In the genomic region with DNA sequence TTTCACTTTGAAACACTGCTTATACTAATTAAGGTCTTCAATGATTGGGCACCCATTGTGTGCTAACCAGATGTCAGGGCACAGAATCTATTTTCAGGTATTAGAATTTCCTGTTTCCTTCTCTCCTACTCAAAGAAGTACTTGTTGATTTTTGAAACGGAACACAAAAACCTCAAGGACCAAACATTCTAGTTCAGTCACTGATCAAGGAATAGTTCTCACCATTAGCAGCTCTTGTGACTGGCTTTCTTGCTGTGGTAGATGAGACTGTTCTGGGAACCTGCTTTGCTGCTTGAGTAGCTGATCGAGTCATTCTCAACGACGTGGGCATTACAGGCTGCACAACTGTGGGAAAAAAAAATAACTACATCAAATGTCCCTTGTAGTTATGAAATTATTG, we compare ENCODE assay signal across 13 cellular contexts. TPM values are rescaled to one million over a fixed set of nuclear protein-coding genes. Genes with fewer than 3 reads are reported as not detected.
DNase-seq lines count a peak whose midpoint lies in the region; ATAC-seq and TF ChIP-seq lines count a peak whose summit lies in the region.
"Had no signal": no experiment of that assay in that cellular context is flagged by ENCODE, and none has a peak within 500 bp of the region (broad histone marks: within the 10 kb centered on the region; RNA-seq: fewer than 3 reads in every experiment).

No MANE protein-coding gene starts in this region.

- H3K27ac ChIP-seq in CD8-positive, alpha-beta memory T cell (ENCODE audit: low read depth, low read length), result no peak overlapping the region
- H3K27ac ChIP-seq: ovary had no signal

- POLR2A ChIA-PET in CD8-positive, alpha-beta memory T cell (lab: Charles Lee), result no interaction called here

- H3K36me3 ChIP-seq in CD8-positive, alpha-beta memory T cell (ENCODE audit: insufficient read depth, low read length), result no peaks in the 10 kb centered on the region
- H3K36me3 ChIP-seq: ovary had no signal

- H3K27me3 Mint-ChIP-seq in CD8-positive, alpha-beta memory T cell, result no peaks in the 10 kb centered on the region
- H3K27me3 Mint-ChIP-seq: activated CD8-positive, alpha-beta T cell treated with anti-CD3 and anti-CD28 coated beads for 36 hours had no signal

- no peaks in the 10 kb centered on the region for H3K27me3 ChIP-seq in CD8-positive, alpha-beta memory T cell (ENCODE audit: insufficient read depth, low read length, poor library complexity, severe bottlenecking)
- H3K27me3 ChIP-seq: ovary had no signal

- H3K36me3 Mint-ChIP-seq in CD8-positive, alpha-beta memory T cell, result no peaks in the 10 kb centered on the region
- H3K36me3 Mint-ChIP-seq: CD8-positive, alpha-beta T cell had no signal

- peak overlapping the region in 6 of 8 donors; percentile 33 to 80 (median 55) for H3K27ac Mint-ChIP-seq in CD8-positive, alpha-beta memory T cell
- H3K27ac Mint-ChIP-seq: activated CD8-positive, alpha-beta T cell treated with anti-CD3 and anti-CD28 coated beads for 36 hours; CD8-positive, alpha-beta T cell had no signal

- no peaks in the 10 kb centered on the region for H3K4me1 ChIP-seq in CD8-positive, alpha-beta memory T cell (ENCODE audit: insufficient read depth, low read length)

- H3K4me3 ChIP-seq in CD8-positive, alpha-beta memory T cell (ENCODE audit: low read length), result no peak overlapping the region
- H3K4me3 ChIP-seq in choroid plexus epithelial cell (ENCODE audit: low read depth, low read length), result no peak overlapping the region
- H3K4me3 ChIP-seq: ovary had no signal

- no peak for TF ChIP-seq CTCF in choroid plexus epithelial cell (conservative IDR thresholded peaks at IDR 0.05; ENCODE audit: low read depth, low read length)

- no peak for DNase-seq in CD8-positive, alpha-beta memory T cell
- DNase-seq in GM19240 (ENCODE audit: insufficient read length, low spot score), result peak; percentile 2
- DNase-seq in choroid plexus epithelial cell (ENCODE audit: low read depth), result peak; percentile 43
- DNase-seq in putamen (ENCODE audit: low spot score), result no peak
- DNase-seq in NCI-H146 treated with DMSO at 0.1 percent for 48 hours (lab: John Stamatoyannopoulos, UW; ENCODE audit: unreplicated experiment), result no peak
- no peak for DNase-seq in AG08396 (ENCODE audit: low spot score)
- DNase-seq: activated CD8-positive, alpha-beta T cell treated with anti-CD3 and anti-CD28 coated beads for 36 hours; caudate nucleus; CD8-positive, alpha-beta T cell; ovary had no signal

- ATAC-seq in HG02981 (IDR thresholded peaks at IDR 0.05; ENCODE audit: unreplicated experiment) (peak; percentile 79), SK-N-SH treated with all-trans-retinoic acid at 6 μM for 48 hours (no peak)
- ATAC-seq: activated CD8-positive, alpha-beta T cell treated with anti-CD3 and anti-CD28 coated beads for 36 hours; CD8-positive, alpha-beta T cell; HCT116 had no signal

- H3K4me1 Mint-ChIP-seq in CD8-positive, alpha-beta memory T cell, result peaks cover 10 to 18% (median 17%) of the 10 kb centered on the region in 3 donors

- H3K9me3 Mint-ChIP-seq in CD8-positive, alpha-beta memory T cell, result no peaks in the 10 kb centered on the region
- H3K9me3 Mint-ChIP-seq: activated CD8-positive, alpha-beta T cell treated with anti-CD3 and anti-CD28 coated beads for 36 hours; CD8-positive, alpha-beta T cell had no signal

- peak overlapping the region in 2 of 7 donors; percentile 26 to 50 for H3K4me3 Mint-ChIP-seq in CD8-positive, alpha-beta memory T cell
- H3K4me3 Mint-ChIP-seq: activated CD8-positive, alpha-beta T cell treated with anti-CD3 and anti-CD28 coated beads for 36 hours; CD8-positive, alpha-beta T cell had no signal

- H3K9me3 ChIP-seq in CD8-positive, alpha-beta memory T cell (ENCODE audit: low read length), result no peaks in the 10 kb centered on the region
- H3K9me3 ChIP-seq: ovary had no signal

- CTCF ChIA-PET in CD8-positive, alpha-beta memory T cell (lab: Charles Lee), result interaction anchor here (1.0 to 1.3 kb wide), 3 partner anchors 10 to 266 kb away, joined by 3 read pairs; no protein-coding TSS in a partner anchor

TF ChIP-seq in SK-N-SH treated with all-trans-retinoic acid at 6 μM for 48 hours, 23 proteins besides CTCF, POLR2A, EP300 and RAD21 (continues in another document):
- TF ChIP-seq, protein P1, sequence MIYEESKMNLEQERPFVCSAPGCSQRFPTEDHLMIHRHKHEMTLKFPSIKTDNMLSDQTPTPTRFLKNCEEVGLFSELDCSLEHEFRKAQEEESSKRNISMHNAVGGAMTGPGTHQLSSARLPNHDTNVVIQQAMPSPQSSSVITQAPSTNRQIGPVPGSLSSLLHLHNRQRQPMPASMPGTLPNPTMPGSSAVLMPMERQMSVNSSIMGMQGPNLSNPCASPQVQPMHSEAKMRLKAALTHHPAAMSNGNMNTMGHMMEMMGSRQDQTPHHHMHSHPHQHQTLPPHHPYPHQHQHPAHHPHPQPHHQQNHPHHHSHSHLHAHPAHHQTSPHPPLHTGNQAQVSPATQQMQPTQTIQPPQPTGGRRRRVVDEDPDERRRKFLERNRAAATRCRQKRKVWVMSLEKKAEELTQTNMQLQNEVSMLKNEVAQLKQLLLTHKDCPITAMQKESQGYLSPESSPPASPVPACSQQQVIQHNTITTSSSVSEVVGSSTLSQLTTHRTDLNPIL (CRISPR knock-in tag; IDR thresholded peaks at IDR 0.05; ENCODE audit: low read depth), result no peak
- TF ChIP-seq TCF4 (CRISPR knock-in tag; IDR thresholded peaks at IDR 0.05; ENCODE audit: borderline replicate concordance), result no peak
- TF ChIP-seq, protein P2, sequence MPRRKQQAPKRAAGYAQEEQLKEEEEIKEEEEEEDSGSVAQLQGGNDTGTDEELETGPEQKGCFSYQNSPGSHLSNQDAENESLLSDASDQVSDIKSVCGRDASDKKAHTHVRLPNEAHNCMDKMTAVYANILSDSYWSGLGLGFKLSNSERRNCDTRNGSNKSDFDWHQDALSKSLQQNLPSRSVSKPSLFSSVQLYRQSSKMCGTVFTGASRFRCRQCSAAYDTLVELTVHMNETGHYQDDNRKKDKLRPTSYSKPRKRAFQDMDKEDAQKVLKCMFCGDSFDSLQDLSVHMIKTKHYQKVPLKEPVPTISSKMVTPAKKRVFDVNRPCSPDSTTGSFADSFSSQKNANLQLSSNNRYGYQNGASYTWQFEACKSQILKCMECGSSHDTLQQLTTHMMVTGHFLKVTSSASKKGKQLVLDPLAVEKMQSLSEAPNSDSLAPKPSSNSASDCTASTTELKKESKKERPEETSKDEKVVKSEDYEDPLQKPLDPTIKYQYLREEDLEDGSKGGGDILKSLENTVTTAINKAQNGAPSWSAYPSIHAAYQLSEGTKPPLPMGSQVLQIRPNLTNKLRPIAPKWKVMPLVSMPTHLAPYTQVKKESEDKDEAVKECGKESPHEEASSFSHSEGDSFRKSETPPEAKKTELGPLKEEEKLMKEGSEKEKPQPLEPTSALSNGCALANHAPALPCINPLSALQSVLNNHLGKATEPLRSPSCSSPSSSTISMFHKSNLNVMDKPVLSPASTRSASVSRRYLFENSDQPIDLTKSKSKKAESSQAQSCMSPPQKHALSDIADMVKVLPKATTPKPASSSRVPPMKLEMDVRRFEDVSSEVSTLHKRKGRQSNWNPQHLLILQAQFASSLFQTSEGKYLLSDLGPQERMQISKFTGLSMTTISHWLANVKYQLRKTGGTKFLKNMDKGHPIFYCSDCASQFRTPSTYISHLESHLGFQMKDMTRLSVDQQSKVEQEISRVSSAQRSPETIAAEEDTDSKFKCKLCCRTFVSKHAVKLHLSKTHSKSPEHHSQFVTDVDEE (CRISPR knock-in tag; IDR thresholded peaks at IDR 0.05), result no peak
- TF ChIP-seq ZNF70 (CRISPR knock-in tag; IDR thresholded peaks at IDR 0.05), result no peak
- no peak for TF ChIP-seq ZC3H10 (CRISPR knock-in tag; IDR thresholded peaks at IDR 0.05)
- TF ChIP-seq, protein P3, sequence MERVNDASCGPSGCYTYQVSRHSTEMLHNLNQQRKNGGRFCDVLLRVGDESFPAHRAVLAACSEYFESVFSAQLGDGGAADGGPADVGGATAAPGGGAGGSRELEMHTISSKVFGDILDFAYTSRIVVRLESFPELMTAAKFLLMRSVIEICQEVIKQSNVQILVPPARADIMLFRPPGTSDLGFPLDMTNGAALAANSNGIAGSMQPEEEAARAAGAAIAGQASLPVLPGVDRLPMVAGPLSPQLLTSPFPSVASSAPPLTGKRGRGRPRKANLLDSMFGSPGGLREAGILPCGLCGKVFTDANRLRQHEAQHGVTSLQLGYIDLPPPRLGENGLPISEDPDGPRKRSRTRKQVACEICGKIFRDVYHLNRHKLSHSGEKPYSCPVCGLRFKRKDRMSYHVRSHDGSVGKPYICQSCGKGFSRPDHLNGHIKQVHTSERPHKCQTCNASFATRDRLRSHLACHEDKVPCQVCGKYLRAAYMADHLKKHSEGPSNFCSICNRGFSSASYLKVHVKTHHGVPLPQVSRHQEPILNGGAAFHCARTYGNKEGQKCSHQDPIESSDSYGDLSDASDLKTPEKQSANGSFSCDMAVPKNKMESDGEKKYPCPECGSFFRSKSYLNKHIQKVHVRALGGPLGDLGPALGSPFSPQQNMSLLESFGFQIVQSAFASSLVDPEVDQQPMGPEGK (CRISPR knock-in tag; IDR thresholded peaks at IDR 0.05; ENCODE audit: borderline replicate concordance), result no peak
- TF ChIP-seq OSR1 (CRISPR knock-in tag; IDR thresholded peaks at IDR 0.05), result no peak
- no peak for TF ChIP-seq ARNTL (CRISPR knock-in tag; IDR thresholded peaks at IDR 0.05; ENCODE audit: borderline replicate concordance, low read depth)
- no peak for TF ChIP-seq SNAI2 (CRISPR knock-in tag; IDR thresholded peaks at IDR 0.05)
- TF ChIP-seq, protein P4, sequence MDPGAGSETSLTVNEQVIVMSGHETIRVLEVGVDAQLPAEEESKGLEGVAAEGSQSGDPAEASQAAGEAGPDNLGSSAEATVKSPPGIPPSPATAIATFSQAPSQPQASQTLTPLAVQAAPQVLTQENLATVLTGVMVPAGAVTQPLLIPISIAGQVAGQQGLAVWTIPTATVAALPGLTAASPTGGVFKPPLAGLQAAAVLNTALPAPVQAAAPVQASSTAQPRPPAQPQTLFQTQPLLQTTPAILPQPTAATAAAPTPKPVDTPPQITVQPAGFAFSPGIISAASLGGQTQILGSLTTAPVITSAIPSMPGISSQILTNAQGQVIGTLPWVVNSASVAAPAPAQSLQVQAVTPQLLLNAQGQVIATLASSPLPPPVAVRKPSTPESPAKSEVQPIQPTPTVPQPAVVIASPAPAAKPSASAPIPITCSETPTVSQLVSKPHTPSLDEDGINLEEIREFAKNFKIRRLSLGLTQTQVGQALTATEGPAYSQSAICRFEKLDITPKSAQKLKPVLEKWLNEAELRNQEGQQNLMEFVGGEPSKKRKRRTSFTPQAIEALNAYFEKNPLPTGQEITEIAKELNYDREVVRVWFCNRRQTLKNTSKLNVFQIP (CRISPR knock-in tag; IDR thresholded peaks at IDR 0.05; ENCODE audit: borderline replicate concordance, low read depth), result no peak
- no peak for TF ChIP-seq RARB (CRISPR knock-in tag; IDR thresholded peaks at IDR 0.05)
- no peak for TF ChIP-seq ZFP3 (CRISPR knock-in tag; IDR thresholded peaks at IDR 0.05)
- no peak for TF ChIP-seq TOX (CRISPR knock-in tag; IDR thresholded peaks at IDR 0.05; ENCODE audit: borderline replicate concordance)
- TF ChIP-seq ISL1 (CRISPR knock-in tag; IDR thresholded peaks at IDR 0.05), result no peak
- no peak for TF ChIP-seq ZNF8 (CRISPR knock-in tag; IDR thresholded peaks at IDR 0.05)

RNA-seq across cellular contexts. Expression of a gene that starts 11.0 kb away (rescaled TPM):
- total RNA-seq in CD8-positive, alpha-beta memory T cell, result 10 to 100 TPM; 36.0 to 38.8 TPM
- 0.21 TPM for polyA plus RNA-seq in CD8-positive, alpha-beta memory T cell

RNA-seq across cellular contexts. Expression of a gene that starts 51.4 kb away (rescaled TPM):
- 10 to 100 TPM; 54.5 to 55.1 TPM for total RNA-seq in CD8-positive, alpha-beta memory T cell
- polyA plus RNA-seq in CD8-positive, alpha-beta memory T cell, result 78.0 TPM

Comparison
In these comparisons a context has a peak if more than half of its experiments do, and no peak if none do; other contexts are left out.
1. DNase-seq: peak in GM19240 (single experiment) and choroid plexus epithelial cell (single experiment); none in CD8-positive, alpha-beta memory T cell (0 of 5), putamen (single experiment), NCI-H146 treated with DMSO at 0.1 percent for 48 hours (single experiment) and AG08396 (single experiment).